ENCODE assay signal across 1 cellular context in genomic region chr17:66952681-66953638, GRCh38.
TF ChIP-seq lines count a peak whose summit lies in the region.

No MANE protein-coding gene starts in this region.

TF ChIP-seq in HCT116, 20 proteins besides CTCF, POLR2A, EP300 and RAD21 (continued from another document):
- TF ChIP-seq ZBTB33 (IDR thresholded peaks at IDR 0.05; ENCODE audit: extremely low read depth, insufficient replicate concordance, low read length) (no peak), EZH2phosphoT487 (IDR thresholded peaks at IDR 0.05; ENCODE audit: borderline replicate concordance) (no peak), MAX (IDR thresholded peaks at IDR 0.05) (no peak), EGR1 (IDR thresholded peaks at IDR 0.05; ENCODE audit: low read depth) (no peak), SRF (IDR thresholded peaks at IDR 0.05; ENCODE audit: low read depth) (no peak), JUND (IDR thresholded peaks at IDR 0.05) (no peak)
TF ChIP-seq in HCT116: peak in this region for 0.
